8 cellular contexts compared by ENCODE assay signal in genomic region chrX:40152706-40153334, GRCh38. TPM values are rescaled to one million over a fixed set of nuclear protein-coding genes. Genes with fewer than 3 reads are reported as not detected.
DNase-seq lines count a peak whose midpoint lies in the region; ATAC-seq and TF ChIP-seq lines count a peak whose summit lies in the region.

No MANE protein-coding gene starts in this region.

- H3K9me3 ChIP-seq in CD4-positive, alpha-beta T cell (ENCODE audit: control insufficient read depth, low read length) = no peaks in the 10 kb centered on the region
- H3K9me3 ChIP-seq in HEK293 (ENCODE audit: control insufficient read depth, insufficient read depth, low read depth, low read length) (no peaks in the 10 kb centered on the region), cardiac muscle cell (ENCODE audit: low read depth) (no peaks in the 10 kb centered on the region), trophoblast cell (ENCODE audit: insufficient read depth, low read depth, low read length) (no peaks in the 10 kb centered on the region)

- H3K14ac ChIP-seq in trophoblast cell (ENCODE audit: low read length) = no peak overlapping the region

- H3K27me3 ChIP-seq in CD4-positive, alpha-beta T cell (ENCODE audit: control insufficient read depth, insufficient read depth, low read length) = no peaks in the 10 kb centered on the region
- H3K27me3 ChIP-seq in cardiac muscle cell (peaks cover 9% of the 10 kb centered on the region), trophoblast cell (ENCODE audit: insufficient read depth, low read length) (peaks cover 35% of the 10 kb centered on the region)

- H3K23ac ChIP-seq in trophoblast cell (ENCODE audit: low read length) = no peak overlapping the region

- POLR2A ChIA-PET in CD4-positive, alpha-beta T cell (lab: Charles Lee) = interaction anchor here (0.6 to 3.4 kb wide), 14 partner anchors 13 to 378 kb away, joined by 3 to 82 read pairs (median 5); partner anchors contain the start of gene BCOR
- POLR2A ChIA-PET in HEK293 (lab: Yijun Ruan, JAX) = interaction anchor here (1.2 to 1.9 kb wide), 2 partner anchors 42 to 55 kb away, joined by 3 to 14 read pairs; partner anchors contain the start of gene BCOR

- no peaks in the 10 kb centered on the region for H3K79me2 ChIP-seq in trophoblast cell (ENCODE audit: control insufficient read depth, insufficient read depth, low read length, poor library complexity)

- H3K27ac Mint-ChIP-seq in CD4-positive, alpha-beta T cell = peak overlapping the region; percentile 55
- H3K27ac Mint-ChIP-seq in activated T-cell treated with anti-CD3 and anti-CD28 coated beads, Interleukin-2, amount 50 U/mL, for 72 hours = no peak overlapping the region

- H3K9me3 Mint-ChIP-seq in CD4-positive, alpha-beta T cell = no peaks in the 10 kb centered on the region
- H3K9me3 Mint-ChIP-seq in activated T-cell treated with anti-CD3 and anti-CD28 coated beads, Interleukin-2, amount 50 U/mL, for 72 hours = no peaks in the 10 kb centered on the region

- H3K4me2 ChIP-seq in trophoblast cell (ENCODE audit: low read length) = peak overlapping the region; percentile 63

- DNase-seq in CD4-positive, alpha-beta T cell = no peak
- DNase-seq in activated T-cell treated with anti-CD3 and anti-CD28 coated beads, Interleukin-2, amount 50 U/mL, for 72 hours = no peak
- no peak for DNase-seq in cardiac muscle cell (ENCODE audit: low read depth in 1 of 2, low spot score in 1 of 2)
- no peak for DNase-seq in trophoblast cell
- no peak for DNase-seq in SHP77 treated with DMSO at 0.1 percent for 48 hours (lab: John Stamatoyannopoulos, UW)
- no peak for DNase-seq in NCI-H1694 (lab: John Stamatoyannopoulos, UW)

- H4K91ac ChIP-seq in trophoblast cell (ENCODE audit: low read depth, low read length) = no peak overlapping the region

- H2BK5ac ChIP-seq in trophoblast cell (ENCODE audit: low read depth, low read length, poor library complexity) = no peak overlapping the region

- H2BK12ac ChIP-seq in trophoblast cell (ENCODE audit: low read length) = peak overlapping the region; percentile 81

- H3K4me3 ChIP-seq in HEK293 (ENCODE audit: low read depth, low read length) (no peak overlapping the region), cardiac muscle cell (peak overlapping the region; percentile 43), trophoblast cell (ENCODE audit: low read depth, low read length) (no peak overlapping the region)

- H3K27me3 Mint-ChIP-seq in CD4-positive, alpha-beta T cell = no peaks in the 10 kb centered on the region
- H3K27me3 Mint-ChIP-seq in activated T-cell treated with anti-CD3 and anti-CD28 coated beads, Interleukin-2, amount 50 U/mL, for 72 hours (ENCODE audit: low read depth) = peaks cover 37% of the 10 kb centered on the region

- H3K4me1 Mint-ChIP-seq in CD4-positive, alpha-beta T cell (ENCODE audit: low read depth) = peaks cover 11% of the 10 kb centered on the region
- H3K4me1 Mint-ChIP-seq in activated T-cell treated with anti-CD3 and anti-CD28 coated beads, Interleukin-2, amount 50 U/mL, for 72 hours (ENCODE audit: low read depth) = peaks cover 35% of the 10 kb centered on the region

- H2BK120ac ChIP-seq in trophoblast cell (ENCODE audit: insufficient read depth, low read length, poor library complexity) = no peak overlapping the region

- no peak overlapping the region for H3K4ac ChIP-seq in trophoblast cell (ENCODE audit: low read depth, low read length)

- no peak overlapping the region for H4K8ac ChIP-seq in trophoblast cell (ENCODE audit: low read depth, low read length)

- H3K4me1 ChIP-seq in HEK293 (ENCODE audit: control insufficient read depth, insufficient read depth, low read length) (peaks cover 14% of the 10 kb centered on the region), cardiac muscle cell (ENCODE audit: low read depth) (peaks cover 43% of the 10 kb centered on the region), trophoblast cell (ENCODE audit: control insufficient read depth in 1 of 2, insufficient read depth in 2 of 2, low read length in 2 of 2) (peaks cover 41 to 42% of the 10 kb centered on the region in 2 experiments)

- no peak for TF ChIP-seq CTCF in CD4-positive, alpha-beta T cell (IDR thresholded peaks at IDR 0.05)
- TF ChIP-seq CTCF in HEK293 (tag by site-specific recombination; IDR thresholded peaks at IDR 0.05) (no peak), cardiac muscle cell (IDR thresholded peaks at IDR 0.05; ENCODE audit: low read depth, low read length) (no peak)

- H3K18ac ChIP-seq in trophoblast cell (ENCODE audit: low read length) = no peak overlapping the region

- H2AFZ ChIP-seq in trophoblast cell (ENCODE audit: insufficient read depth, low read length, poor library complexity) = no peak overlapping the region

- intact Hi-C loops in CD4-positive, alpha-beta T cell (cut with DNase I, micrococcal nuclease) = loop anchor here (5.0 to 10.0 kb wide), 2 partner anchors 56 to 322 kb away; partner anchors contain the start of gene BCOR (in 2 of the 2)

- no peak overlapping the region for H4K12ac ChIP-seq in trophoblast cell (ENCODE audit: low read depth, low read length)

- CTCF ChIA-PET in CD4-positive, alpha-beta T cell (lab: Charles Lee) = interaction anchor here (1.0 to 1.6 kb wide), 6 partner anchors 12 to 298 kb away, joined by 3 to 5 read pairs (median 4); no protein-coding TSS in a partner anchor
- CTCF ChIA-PET in HEK293 (lab: Yijun Ruan, JAX) = interaction anchor here (0.5 to 1.2 kb wide), 4 partner anchors 16 to 378 kb away, joined by 3 to 4 read pairs (median 3); partner anchors contain the start of gene BCOR

- no CpG with 5 or more reads among the region's 50 CpGs for WGBS in trophoblast cell (ENCODE audit: extremely low coverage, insufficient coverage, insufficient read length)

- H3K79me1 ChIP-seq in trophoblast cell (ENCODE audit: low read length) = peaks cover under 1% of the 10 kb centered on the region

- H2AK5ac ChIP-seq in trophoblast cell (ENCODE audit: low read length) = no peak overlapping the region

- H3K9ac ChIP-seq in trophoblast cell (ENCODE audit: low read length) = no peak overlapping the region

- H3K36me3 Mint-ChIP-seq in CD4-positive, alpha-beta T cell (ENCODE audit: low read depth) = no peaks in the 10 kb centered on the region
- H3K36me3 Mint-ChIP-seq in activated T-cell treated with anti-CD3 and anti-CD28 coated beads, Interleukin-2, amount 50 U/mL, for 72 hours (ENCODE audit: insufficient read depth in 2 of 2) = no peaks in the 10 kb centered on the region

- no peak for ATAC-seq in CD4-positive, alpha-beta T cell (ENCODE audit: poor library complexity)
- peak; percentile 33 to 40 for ATAC-seq in activated T-cell treated with anti-CD3 and anti-CD28 coated beads, Interleukin-2, amount 50 U/mL, for 72 hours (replicated peaks in 1 of 2)
- ATAC-seq in GM21526 (IDR thresholded peaks at IDR 0.05; ENCODE audit: low FRiP score, unreplicated experiment) = no peak

- H3K36me3 ChIP-seq in HEK293 (ENCODE audit: control insufficient read depth in 2 of 2, insufficient read depth in 1 of 2, low read length in 2 of 2) = no peaks in the 10 kb centered on the region
- no peaks in the 10 kb centered on the region for H3K36me3 ChIP-seq in cardiac muscle cell
- H3K36me3 ChIP-seq in trophoblast cell (ENCODE audit: control insufficient read depth in 1 of 2, insufficient read depth in 2 of 2, low read length in 2 of 2) = no peaks in the 10 kb centered on the region

- no peak overlapping the region for H3K27ac ChIP-seq in CD4-positive, alpha-beta T cell (ENCODE audit: low read depth, low read length)
- H3K27ac ChIP-seq in HEK293 (ENCODE audit: extremely low read depth, low read depth, low read length) (peak overlapping the region; percentile 95), cardiac muscle cell (no peak overlapping the region), trophoblast cell (ENCODE audit: low read depth, low read length) (no peak overlapping the region)

- H3K4me3 Mint-ChIP-seq in CD4-positive, alpha-beta T cell = peak overlapping the region; percentile 92
- peak overlapping the region; percentile 78 to 88 for H3K4me3 Mint-ChIP-seq in activated T-cell treated with anti-CD3 and anti-CD28 coated beads, Interleukin-2, amount 50 U/mL, for 72 hours

TF ChIP-seq in HEK293, 187 proteins besides CTCF, POLR2A, EP300 and RAD21 (continues in another document):
- TF ChIP-seq HIC1 (tag by site-specific recombination; IDR thresholded peaks at IDR 0.05) (0 out of 2 replicates have a peak, but pooled peaks have one; percentile 20), KLF1 (tag by site-specific recombination; IDR thresholded peaks at IDR 0.05) (no peak), SP7 (tag by site-specific recombination; IDR thresholded peaks at IDR 0.05) (no peak), ZNF777 (tag by site-specific recombination; IDR thresholded peaks at IDR 0.05; ENCODE audit: borderline replicate concordance) (no peak)

RNA-seq across cellular contexts. Expression of gene BCOR, which starts 55.1 kb away (rescaled TPM):
- total RNA-seq in CD4-positive, alpha-beta T cell = 10 to 100 TPM; 26.1 to 26.3 TPM
- total RNA-seq in activated T-cell treated with anti-CD3 and anti-CD28 coated beads, Interleukin-2, amount 50 U/mL, for 72 hours = 10 to 100 TPM; 53.5 to 65.5 TPM
- total RNA-seq in cardiac muscle cell = 56.3 and 90.5 TPM in 2 replicates
- 30.0 and 43.1 TPM in 2 replicates for polyA plus RNA-seq in cardiac muscle cell
- polyA plus RNA-seq in trophoblast cell (2013) = 5.9 and 6.1 TPM in 2 replicates

Comparison
In these comparisons a context has a peak if more than half of its experiments do, and no peak if none do; other contexts are left out.
1. ATAC-seq: peak in activated T-cell treated with anti-CD3 and anti-CD28 coated beads, Interleukin-2, amount 50 U/mL, for 72 hours (2 of 2); none in CD4-positive, alpha-beta T cell (single experiment) and GM21526 (single experiment).